ENCODE assay signal across 20 cellular contexts in the genomic region with DNA sequence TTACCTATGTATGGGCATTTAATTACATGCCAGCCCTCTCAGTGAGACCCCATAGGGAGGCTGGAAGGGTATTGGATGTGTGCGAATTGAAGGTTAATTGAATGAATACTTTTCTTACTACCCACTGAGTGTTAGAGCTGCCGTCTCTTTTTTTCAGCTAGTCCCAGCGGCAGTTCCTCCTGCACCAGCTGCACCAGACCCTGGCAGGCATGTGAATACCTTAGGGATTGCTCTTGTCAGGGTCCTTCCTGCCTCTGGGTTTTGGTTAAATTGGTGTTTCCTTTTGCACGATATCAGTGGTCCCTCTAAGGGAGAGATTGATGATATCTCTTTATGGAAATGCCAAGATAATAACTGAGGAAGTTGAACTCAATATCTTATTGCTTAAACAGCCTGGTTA. TPM values are rescaled to one million over a fixed set of nuclear protein-coding genes. Genes with fewer than 3 reads are reported as not detected.
"Had no signal": no experiment of that assay in that cellular context is flagged by ENCODE, and none has a peak within 500 bp of the region (broad histone marks: within the 10 kb centered on the region; RNA-seq: fewer than 3 reads in every experiment).

No MANE protein-coding gene starts in this region.

- DNase-seq: activated CD4-positive, alpha-beta T cell treated with anti-CD3 and anti-CD28 coated beads for 1 hour; activated gamma-delta T cell; activated T-cell treated with anti-CD3 and anti-CD28 coated beads, Interleukin-2, amount 50 U/mL, for 72 hours; cerebellar nuclear complex; cortex of kidney; effector CD4-positive, alpha-beta T cell; heart left ventricle; immature natural killer cell; kidney glomerular epithelial cell; mesenchymal stem cell; naive thymus-derived CD8-positive, alpha-beta T cell; pancreas; right lobe of liver; stimulated activated CD4-positive, alpha-beta T cell treated with anti-CD3 and anti-CD28 coated beads, Interleukin-4, amount 100 ng/mL, for 1 hour; T-helper 9 cell; upper lobe of left lung had no signal

- H3K4me3 ChIP-seq: gastroesophageal sphincter, heart left ventricle, pancreas, right lobe of liver, thoracic aorta, upper lobe of left lung had no signal

- H3K27ac ChIP-seq: gastroesophageal sphincter, heart left ventricle, pancreas, right lobe of liver, thoracic aorta, VCaP had no signal

- H3K9me3 ChIP-seq: gastroesophageal sphincter, heart left ventricle, pancreas, right lobe of liver, thoracic aorta, upper lobe of left lung had no signal

- H3K4me1 ChIP-seq: gastroesophageal sphincter had no signal

- H3K27me3 ChIP-seq: gastroesophageal sphincter, heart left ventricle, pancreas, right lobe of liver had no signal

- H3K36me3 ChIP-seq: gastroesophageal sphincter, heart left ventricle, pancreas, right lobe of liver, thoracic aorta, upper lobe of left lung had no signal

RNA-seq across cellular contexts. Expression of a gene that starts 9.8 kb away (rescaled TPM):
- total RNA-seq: activated CD8-positive, alpha-beta memory T cell treated with anti-CD3 and anti-CD28 coated beads for 36 hours; activated T-cell treated with anti-CD3 and anti-CD28 coated beads, Interleukin-2, amount 50 U/mL, for 72 hours; heart left ventricle; naive thymus-derived CD8-positive, alpha-beta T cell had no signal
- polyA plus RNA-seq: heart left ventricle; immature natural killer cell; naive thymus-derived CD8-positive, alpha-beta T cell had no signal
